8 cellular contexts compared by ENCODE assay signal in genomic region chr19:31349160-31349881, GRCh38. TPM values are rescaled to one million over a fixed set of nuclear protein-coding genes. Genes with fewer than 3 reads are reported as not detected.
DNase-seq lines count a peak whose midpoint lies in the region; ATAC-seq and TF ChIP-seq lines count a peak whose summit lies in the region.

Gene TSHZ3 (minus strand): TSS chr19:31349436. CDS start chr19:31349219, 217 bp downstream.

- H3K9me3 ChIP-seq in tibial nerve, result no peaks in the 10 kb centered on the region

- TF ChIP-seq EP300 in tibial nerve (IDR thresholded peaks at IDR 0.05), result peak in 1 of 2 donors; percentile 58

- H3K27ac ChIP-seq in tibial nerve, result peak within 1 kb of the TSS; percentile 81 to 94 (median 92)

- peak within 1 kb of the TSS in 1 of 2 donors; percentile 73 for H3K27ac Mint-ChIP-seq in natural killer cell

- no peaks in the 10 kb centered on the region for H3K9me3 Mint-ChIP-seq in natural killer cell

- intact Hi-C loops in natural killer cell (cut with micrococcal nuclease), result no loop called here

- ATAC-seq in natural killer cell (peak; percentile 51 to 57 (median 55)), HG02642 (IDR thresholded peaks at IDR 0.05; ENCODE audit: poor library complexity, unreplicated experiment) (no peak)

- peaks cover 44 to 73% of the 10 kb centered on the region in 2 donors for H3K27me3 Mint-ChIP-seq in natural killer cell (ENCODE audit: low read depth in 2 of 2)

- H3K27me3 ChIP-seq in tibial nerve, result peaks cover 0 to 28% of the 10 kb centered on the region in 2 donors

- peak in 1 of 2 donors; percentile 2 for TF ChIP-seq POLR2A in tibial nerve (IDR thresholded peaks at IDR 0.05)

- peak within 1 kb of the TSS; percentile 95 for H3K4me3 Mint-ChIP-seq in natural killer cell

- H3K4me1 ChIP-seq in tibial nerve, result peaks cover 0 to 47% (median 7%) of the 10 kb centered on the region in 4 donors

- H3K4me3 ChIP-seq in fibroblast of villous mesenchyme (ENCODE audit: low read depth, low read length) (peak within 1 kb of the TSS; percentile 85), tibial nerve (peak within 1 kb of the TSS; percentile 84 to 97 (median 90))

- no peaks in the 10 kb centered on the region for H3K36me3 ChIP-seq in tibial nerve

- H3K4me1 Mint-ChIP-seq in natural killer cell, result peaks cover 43 to 57% of the 10 kb centered on the region in 2 donors

- no peak for TF ChIP-seq CTCF in fibroblast of villous mesenchyme (IDR thresholded peaks at IDR 0.05; ENCODE audit: insufficient read depth, low read depth, low read length)
- no peak for TF ChIP-seq CTCF in natural killer cell (IDR thresholded peaks at IDR 0.05)
- no peak for TF ChIP-seq CTCF in tibial nerve (IDR thresholded peaks at IDR 0.05)

- no peaks in the 10 kb centered on the region for H3K36me3 Mint-ChIP-seq in natural killer cell

- WGBS in tibial nerve, 2 donors, result 1 to 6% methylated on average over 27 to 36 of the region's 86 CpGs

- DNase-seq in C1 segment of cervical spinal cord (lab: John Stamatoyannopoulos, UW) (peak in 11 of 14 donors; percentile 16 to 64 (median 33)), MV-4-11 (lab: John Stamatoyannopoulos, UW) (peak; percentile 47), activated T-helper 1 cell treated with Interleukin-2 at 50 U/mL for 16 hours (ENCODE audit: low read depth) (peak; percentile 24), fibroblast of villous mesenchyme (ENCODE audit: low read depth) (peak; percentile 94), natural killer cell (no peak), tibial nerve (ENCODE audit: low spot score in 2 of 2) (peak; percentile 70 to 72), HuH-7.5 (ENCODE audit: low spot score) (no peak)

RNA-seq across cellular contexts. Expression of gene TSHZ3, which starts in this region (rescaled TPM):
- total RNA-seq in fibroblast of villous mesenchyme (10.8 and 13.2 TPM in 2 replicates), natural killer cell (1 to 10 TPM; 5.3 to 8.1 (median 6.2) TPM), tibial nerve (10 to 100 TPM; 20.4 to 22.4 (median 22.3) TPM)

Comparison
In these comparisons a context has a peak if more than half of its experiments do, and no peak if none do; other contexts are left out.
1. DNase-seq: peak in C1 segment of cervical spinal cord (11 of 14), MV-4-11 (single experiment), activated T-helper 1 cell treated with Interleukin-2 at 50 U/mL for 16 hours (single experiment), fibroblast of villous mesenchyme (single experiment) and tibial nerve (2 of 2); none in natural killer cell (single experiment) and HuH-7.5 (single experiment).